ENCODE assay signal across 10 cellular contexts in the genomic region with DNA sequence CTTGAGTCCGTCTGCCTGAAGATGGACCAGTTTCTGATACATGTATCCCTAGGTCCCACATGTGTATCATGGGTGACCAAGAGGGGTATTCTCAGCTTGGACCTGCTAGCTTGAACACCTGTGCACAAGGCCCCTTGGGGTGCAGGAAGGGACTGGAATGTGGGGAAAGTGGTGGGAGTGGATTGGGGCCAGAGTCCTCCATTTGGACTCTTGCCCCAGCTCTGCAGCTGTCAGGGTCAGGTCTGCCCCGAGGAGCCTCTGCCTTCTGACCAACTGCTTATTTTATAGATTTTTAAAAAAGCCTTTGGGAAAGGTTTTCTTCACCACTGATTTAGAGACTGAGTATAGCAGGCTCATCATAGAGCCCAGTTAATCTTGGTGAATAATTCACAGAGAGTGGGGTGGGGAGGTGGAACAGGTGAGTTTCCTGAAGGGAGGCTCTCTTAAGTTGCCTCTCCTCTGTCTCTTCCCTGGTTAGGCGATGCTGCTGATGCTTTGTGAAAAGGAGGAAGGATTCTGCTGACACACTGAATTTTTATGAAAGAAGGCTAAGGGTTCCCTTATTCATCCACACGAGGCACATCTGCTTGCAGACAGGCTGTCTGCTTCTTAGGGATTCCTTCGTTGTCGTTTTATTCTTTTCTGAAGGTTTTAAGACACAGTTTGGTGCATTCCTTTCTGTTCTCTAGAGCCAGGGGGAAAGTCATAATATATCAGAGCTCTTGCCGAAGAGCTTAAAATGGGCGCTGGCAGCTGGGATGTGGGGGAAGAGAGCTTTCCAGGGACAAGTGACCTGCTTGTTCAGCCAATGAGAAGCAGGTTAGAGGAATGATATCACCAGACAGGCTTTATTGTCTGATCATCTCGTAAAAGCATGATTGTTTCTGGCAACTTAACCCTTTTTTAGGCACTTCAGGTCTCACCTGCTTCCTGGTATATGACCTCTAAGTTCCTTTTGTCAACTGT. TPM values are rescaled to one million over a fixed set of nuclear protein-coding genes. Genes with fewer than 3 reads are reported as not detected.
A peak's percentile ranks its signal among the peaks of the same experiment; 100 is the strongest.
DNase-seq lines count a peak whose midpoint lies in the region; ATAC-seq and TF ChIP-seq lines count a peak whose summit lies in the region.
"Had no signal": no experiment of that assay in that cellular context is flagged by ENCODE, and none has a peak within 500 bp of the region (broad histone marks: within the 10 kb centered on the region; RNA-seq: fewer than 3 reads in every experiment).

No MANE protein-coding gene starts in this region.

- H3K4me2 ChIP-seq in neural progenitor cell, result peak overlapping the region; percentile 66

- H3K9ac ChIP-seq in neural progenitor cell, result no peak overlapping the region

- H3F3A ChIP-seq in neural progenitor cell (ENCODE audit: low read depth), result peaks cover 10% of the 10 kb centered on the region

- H4K20me1 ChIP-seq in neural progenitor cell (ENCODE audit: low read depth), result no peaks in the 10 kb centered on the region

- peak overlapping the region; percentile 80 for H3K4me3 Mint-ChIP-seq in neural progenitor cell
- H3K4me3 Mint-ChIP-seq: activated naive CD8-positive, alpha-beta T cell had no signal

- DNase-seq in DMS79 treated with DMSO at 0.1 percent for 48 hours (lab: John Stamatoyannopoulos, UW) (peak; percentile 93), NCI-H2227 (lab: John Stamatoyannopoulos, UW; ENCODE audit: unreplicated experiment) (peak; percentile 78), neural progenitor cell (ENCODE audit: low spot score) (peak; percentile 41), SKM-1 treated with dmso at 0.1 percent for 144 hours (lab: John Stamatoyannopoulos, UW; ENCODE audit: unreplicated experiment) (no peak), GOT3 (lab: John Stamatoyannopoulos, UW) (no peak)
- DNase-seq: right cardiac atrium had no signal

- peak overlapping the region; percentile 98 for H3K27ac Mint-ChIP-seq in neural progenitor cell
- H3K27ac Mint-ChIP-seq: activated naive CD8-positive, alpha-beta T cell had no signal

- peaks cover 2% of the 10 kb centered on the region for H3K27me3 Mint-ChIP-seq in neural progenitor cell (ENCODE audit: insufficient read depth, low read depth)
- H3K27me3 Mint-ChIP-seq: activated naive CD8-positive, alpha-beta T cell had no signal

- no peak for ATAC-seq in HG03469 (IDR thresholded peaks at IDR 0.05; ENCODE audit: unreplicated experiment)
- ATAC-seq in GM19467 (IDR thresholded peaks at IDR 0.05; ENCODE audit: unreplicated experiment), result no peak

- H3K79me2 ChIP-seq in neural progenitor cell (ENCODE audit: low read depth), result peaks cover 58% of the 10 kb centered on the region

- no peaks in the 10 kb centered on the region for H3K9me3 ChIP-seq in ectodermal cell (ENCODE audit: control insufficient read depth, low read length)
- no peaks in the 10 kb centered on the region for H3K9me3 ChIP-seq in neural progenitor cell (ENCODE audit: low read depth)

- H3K36me3 Mint-ChIP-seq in neural progenitor cell, result peaks cover 13% of the 10 kb centered on the region

- WGBS in ectodermal cell, 2 experiments, result 54 to 56% methylated on average over 9 of the region's 9 CpGs

- H3K4me1 ChIP-seq in ectodermal cell (ENCODE audit: control insufficient read depth, insufficient read depth, low read length) (peaks cover 9% of the 10 kb centered on the region), neural progenitor cell (peaks cover 14% of the 10 kb centered on the region)

- H3K27ac ChIP-seq in ectodermal cell (ENCODE audit: insufficient read depth, low read depth, low read length, poor library complexity, severe bottlenecking) (peak overlapping the region; percentile 79), neural progenitor cell (peak overlapping the region; percentile 82)

- H3K27me3 ChIP-seq in ectodermal cell (ENCODE audit: control insufficient read depth, insufficient read depth, low read length, poor library complexity, severe bottlenecking) (no peaks in the 10 kb centered on the region), neural progenitor cell (no peaks in the 10 kb centered on the region)

- H2AFZ ChIP-seq in neural progenitor cell (replicated peaks), result peak overlapping the region; percentile 45

- no peaks in the 10 kb centered on the region for H3K9me3 Mint-ChIP-seq in neural progenitor cell

- no peak for TF ChIP-seq CTCF in neural progenitor cell (IDR thresholded peaks at IDR 0.05)

- peaks cover 28% of the 10 kb centered on the region for H3K4me1 Mint-ChIP-seq in neural progenitor cell

- H3K4me3 ChIP-seq in ectodermal cell (ENCODE audit: insufficient read depth, low read depth, low read length) (no peak overlapping the region), neural progenitor cell (peak overlapping the region; percentile 4)

- H3K36me3 ChIP-seq in ectodermal cell (ENCODE audit: control insufficient read depth, insufficient read depth, low read length), result peaks cover 4% of the 10 kb centered on the region
- no peaks in the 10 kb centered on the region for H3K36me3 ChIP-seq in neural progenitor cell

RNA-seq across cellular contexts. Expression of gene TRIM44, which starts 19.9 kb away (rescaled TPM):
- polyA plus RNA-seq in ectodermal cell (2013, experiment 1 of 4), result 52.0 TPM
- 53.1 TPM for polyA plus RNA-seq in ectodermal cell (2013, experiment 2 of 4)
- 29.5 TPM for polyA plus RNA-seq in ectodermal cell (2013, experiment 3 of 4)
- 36.6 TPM for polyA plus RNA-seq in ectodermal cell (2013, experiment 4 of 4)
- 28.5 and 44.1 TPM in 2 replicates for total RNA-seq in neural progenitor cell (ENCODE audit: low replicate concordance)

Comparison
In these comparisons a context has a peak if more than half of its experiments do, and no peak if none do; other contexts are left out.
1. DNase-seq: peak in DMS79 treated with DMSO at 0.1 percent for 48 hours (single experiment), NCI-H2227 (single experiment) and neural progenitor cell (single experiment); none in SKM-1 treated with dmso at 0.1 percent for 144 hours (single experiment) and GOT3 (single experiment).